ENCODE assay signal across 8 cellular contexts in the genomic region with DNA sequence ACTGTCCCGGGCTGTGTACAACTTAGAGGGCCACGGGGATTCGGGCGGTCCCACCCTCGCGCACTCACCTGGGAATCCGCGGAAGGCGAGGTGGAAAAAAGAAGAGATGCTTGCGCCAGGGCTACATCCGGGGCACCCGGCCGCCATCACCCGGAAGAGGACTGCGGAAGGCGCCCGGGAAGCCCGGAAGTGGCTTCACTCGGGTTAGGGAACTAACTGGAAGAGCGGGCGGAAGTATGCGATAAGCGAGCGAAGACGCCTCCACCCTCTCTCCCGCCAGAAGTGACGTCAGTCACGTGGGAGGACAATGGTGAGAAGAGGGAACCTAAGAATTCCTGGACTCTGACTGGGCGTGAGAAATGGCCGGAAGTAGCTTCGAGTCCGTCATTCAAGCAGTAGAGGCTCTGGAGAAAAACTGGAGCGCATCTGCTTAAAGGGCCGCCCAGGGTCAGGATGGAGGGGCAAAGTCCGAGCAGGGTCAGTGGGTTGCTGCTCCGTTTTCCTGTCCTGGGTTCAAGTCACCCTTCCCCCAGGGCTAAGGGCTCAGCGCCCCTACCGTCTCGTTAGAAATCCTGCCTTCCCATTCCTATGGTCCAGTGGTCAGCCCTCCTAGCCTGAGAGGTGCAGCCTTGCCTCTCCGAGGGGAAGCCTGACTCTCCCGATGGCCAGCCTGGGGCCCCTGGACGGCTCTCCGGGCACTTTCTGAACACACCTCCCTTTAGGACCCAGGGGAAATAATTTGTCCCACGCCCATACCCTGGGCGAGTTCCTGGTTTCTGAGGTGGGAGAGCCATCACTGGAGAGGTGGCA. TPM values are rescaled to one million over a fixed set of nuclear protein-coding genes. Genes with fewer than 3 reads are reported as not detected.
DNase-seq lines count a peak whose midpoint lies in the region; ATAC-seq and TF ChIP-seq lines count a peak whose summit lies in the region.

Gene CD2BP2, minus strand, starts transcription at position 165 of the 810 bp plus-strand sequence. CDS start 627 bp downstream, outside the sequence.

- H3K4me1 ChIP-seq in Caco-2, result peaks cover 5% of the 10 kb centered on the region; the same call in 1 of the 2 replicates
- H3K4me1 ChIP-seq in PC-3 (ENCODE audit: insufficient read depth, low read length), result peaks cover 33% of the 10 kb centered on the region

- no peaks in the 10 kb centered on the region for H3K27me3 Mint-ChIP-seq in Caco-2 (ENCODE audit: insufficient read depth, unreplicated experiment)
- no peaks in the 10 kb centered on the region for H3K27me3 Mint-ChIP-seq in IgD-negative memory B cell

- H3K4me3 ChIP-seq in Caco-2 (ENCODE audit: low read depth, low read length) (peak within 1 kb of the TSS; percentile 97), PC-3 (ENCODE audit: low read length) (peak within 1 kb of the TSS; percentile 94)

- peaks cover 13% of the 10 kb centered on the region for H4K20me1 ChIP-seq in PC-3 (ENCODE audit: low read length)

- intact Hi-C loops in Caco-2 (cut with micrococcal nuclease; ENCODE audit: unreplicated experiment) (loop anchor here (1.0 to 5.0 kb wide), 3 partner anchors 21 to 264 kb away; partner anchors contain the start of genes TBX6 and ZNF771), PC-3 (cut with micrococcal nuclease) (no loop called here)

- H3K4me2 ChIP-seq in PC-3 (ENCODE audit: low read length), result peak within 1 kb of the TSS; percentile 90

- peaks cover 24% of the 10 kb centered on the region for H3K79me2 ChIP-seq in PC-3 (ENCODE audit: low read length)

- H3K4me3 Mint-ChIP-seq in Caco-2 (ENCODE audit: unreplicated experiment), result peak within 1 kb of the TSS; percentile 94
- peak within 1 kb of the TSS; percentile 94 to 99 (median 98) for H3K4me3 Mint-ChIP-seq in IgD-negative memory B cell

- H3K9me2 ChIP-seq in PC-3 (replicated peaks; ENCODE audit: low read length), result no peaks in the 10 kb centered on the region

- ATAC-seq in GM21515 (IDR thresholded peaks at IDR 0.05; ENCODE audit: unreplicated experiment), result peak; percentile 48
- ATAC-seq in PC-3, result peak; percentile 74

- peak within 1 kb of the TSS; percentile 99 for H3K27ac Mint-ChIP-seq in Caco-2 (ENCODE audit: unreplicated experiment)
- H3K27ac Mint-ChIP-seq in IgD-negative memory B cell, result peak within 1 kb of the TSS; percentile 92 to 99 (median 97)

- no peaks in the 10 kb centered on the region for H3K27me3 ChIP-seq in Caco-2 (replicated peaks; ENCODE audit: control insufficient read depth, insufficient read depth, low read length)
- no peaks in the 10 kb centered on the region for H3K27me3 ChIP-seq in PC-3 (ENCODE audit: low read length)

- H3K36me3 ChIP-seq in Caco-2 (ENCODE audit: control insufficient read depth, insufficient read depth, low read length) (peaks cover 4% of the 10 kb centered on the region), PC-3 (ENCODE audit: low read depth, low read length) (peaks cover 9% of the 10 kb centered on the region; the same call in 1 of the 2 replicates)

- no peak for TF ChIP-seq CTCF in Caco-2 (IDR thresholded peaks at IDR 0.05; ENCODE audit: insufficient read depth in 1 of 2, low read depth in 1 of 2, low read length in 1 of 2, severe bottlenecking in 1 of 2, unreplicated experiment in 1 of 2)
- no peak for TF ChIP-seq CTCF in PC-3 (conservative IDR thresholded peaks at IDR 0.05; ENCODE audit: low read depth, low read length)

- H3K27ac ChIP-seq in PC-3 (ENCODE audit: low read length), result peak within 1 kb of the TSS; percentile 88

- H3K9me3 ChIP-seq in Caco-2, result no peaks in the 10 kb centered on the region
- no peaks in the 10 kb centered on the region for H3K9me3 ChIP-seq in PC-3 (ENCODE audit: low read length)

- CTCF ChIA-PET in Caco-2 (lab: Charles Lee), result interaction anchor here (0.6 to 1.8 kb wide), 8 partner anchors 14 to 74 kb away, joined by 3 to 8 read pairs (median 3); partner anchors contain the start of genes DCTPP1 and ZNF48
- CTCF ChIA-PET in PC-3 (lab: Charles Lee), result no interaction called here

- POLR2A ChIA-PET in Caco-2 (lab: Charles Lee) (interaction anchor here (1.0 to 2.3 kb wide), 3 partner anchors 16 to 52 kb away, joined by 4 to 30 read pairs (median 5); partner anchors contain the start of genes TBC1D10B and ZNF771), PC-3 (lab: Charles Lee; ENCODE audit: unreplicated experiment) (no interaction called here)

- peaks cover 63% of the 10 kb centered on the region for H3K36me3 Mint-ChIP-seq in Caco-2 (ENCODE audit: insufficient read depth, unreplicated experiment)
- peaks cover 8% of the 10 kb centered on the region for H3K36me3 Mint-ChIP-seq in IgD-negative memory B cell

- peak within 1 kb of the TSS; percentile 82 for H2AFZ ChIP-seq in PC-3 (ENCODE audit: low read length)

- H3K9me3 Mint-ChIP-seq in Caco-2 (ENCODE audit: unreplicated experiment) (no peaks in the 10 kb centered on the region), IgD-negative memory B cell (no peaks in the 10 kb centered on the region)

- peak within 1 kb of the TSS; percentile 96 for H3K9ac ChIP-seq in PC-3 (ENCODE audit: low read length)

- H3K4me1 Mint-ChIP-seq in Caco-2 (ENCODE audit: low read depth, unreplicated experiment) (peaks cover 18% of the 10 kb centered on the region), IgD-negative memory B cell (peaks cover 22 to 24% (median 23%) of the 10 kb centered on the region in 3 donors)

- DNase-seq in Caco-2 (peak; percentile 93 to 97), PC-3 (peak; percentile 98), activated T-cell treated with anti-CD3 and anti-CD28 coated beads for 4 hours (peak; percentile 86), epidermal melanocyte (ENCODE audit: insufficient read length, low spot score) (peak; percentile 91), midbrain (lab: John Stamatoyannopoulos, UW) (peak; percentile 99)
- peak; percentile 86 to 88 for DNase-seq in stimulated activated CD8-positive, alpha-beta memory T cell treated with anti-CD3 and anti-CD28 coated beads, Interleukin-15, amount 100 ng/mL, for 48 hours (ENCODE audit: low read depth in 2 of 2)

- no peaks in the 10 kb centered on the region for H3F3A ChIP-seq in PC-3 (ENCODE audit: low read length, unreplicated experiment)

- BruUV-seq in Caco-2 (replicated peaks; lab: Mats Ljungman, UMichigan) (TSS peak; percentile 86), PC-3 (replicated peaks; lab: Mats Ljungman, UMichigan) (TSS peak; percentile 94)

RNA-seq across cellular contexts. Expression of gene CD2BP2, which starts in this region (rescaled TPM):
- total RNA-seq in Caco-2 (2022) (50.1 and 51.8 TPM in 2 replicates), PC-3 (2014; rRNA removed) (30.0 and 43.3 TPM in 2 replicates)
- polyA plus RNA-seq in IgD-negative memory B cell, result 42.7 TPM

Comparison
In these comparisons a context has a peak if more than half of its experiments do, and no peak if none do; other contexts are left out.
1. Peak in every context shown above with its lines: DNase-seq, ATAC-seq, H3K4me3 ChIP-seq and H3K27ac ChIP-seq.